Comparison of ENCODE assay signal across 25 cellular contexts in the genomic region with DNA sequence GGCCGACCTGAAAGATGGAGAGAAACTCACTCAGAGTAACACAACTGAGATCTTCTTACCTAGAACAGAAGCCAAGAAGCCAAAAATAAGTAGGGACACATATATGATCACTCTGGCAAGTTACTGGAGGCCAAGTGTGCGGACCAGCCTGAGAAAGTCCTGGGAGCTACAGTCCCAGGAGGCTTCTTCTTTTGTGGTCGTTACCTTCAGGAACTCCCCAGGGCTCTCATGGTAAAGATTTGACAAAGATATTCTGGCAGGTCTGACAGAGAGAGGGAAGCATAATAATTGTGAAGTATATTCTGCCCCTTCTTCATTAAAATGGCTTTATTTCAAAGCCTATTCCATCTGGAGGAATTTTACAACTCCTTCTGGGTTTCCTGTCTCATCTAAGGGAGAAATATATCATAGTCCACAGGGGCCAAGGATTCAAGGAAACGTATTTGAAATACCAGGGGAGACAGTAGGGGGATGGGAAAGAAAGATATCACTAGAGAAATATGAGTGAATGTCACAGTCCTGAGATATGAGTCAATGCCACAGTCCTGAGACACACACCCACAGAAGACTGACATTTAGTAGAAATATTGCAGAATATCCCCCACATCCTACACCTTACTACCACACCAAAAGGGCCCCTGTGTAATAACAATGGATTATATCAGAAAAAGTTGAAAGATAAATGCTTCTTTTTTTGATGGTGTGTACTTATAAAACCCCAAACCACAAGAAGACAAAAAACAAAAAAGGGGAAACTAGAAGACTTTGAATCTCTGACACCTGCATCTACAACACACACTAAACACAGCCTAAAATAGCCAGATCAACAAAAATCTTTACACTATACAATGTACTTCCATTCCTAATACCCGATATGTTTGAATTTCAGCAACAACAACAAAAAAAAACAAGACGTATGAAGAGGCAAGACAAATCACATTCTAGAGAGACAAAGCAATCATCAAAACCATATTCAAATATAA.
DNase-seq lines count a peak whose midpoint lies in the region; ATAC-seq, FAIRE-seq and TF ChIP-seq lines count a peak whose summit lies in the region.
"Had no signal": no experiment of that assay in that cellular context is flagged by ENCODE, and none has a peak within 500 bp of the region (broad histone marks: within the 10 kb centered on the region; RNA-seq: fewer than 3 reads in every experiment).

No MANE protein-coding gene starts in this region.

- H4K20me1 ChIP-seq in MM.1S (ENCODE audit: insufficient read depth, low read length) (no peaks in the 10 kb centered on the region), GM12878 (ENCODE audit: control insufficient read depth, insufficient read depth) (no peaks in the 10 kb centered on the region)

- ATAC-seq in GM18868 (IDR thresholded peaks at IDR 0.05; ENCODE audit: unreplicated experiment): peak; percentile 77
- peak; percentile 69 for ATAC-seq in GM12878
- no peak for ATAC-seq in HG03159 (IDR thresholded peaks at IDR 0.05; ENCODE audit: unreplicated experiment)

- 7% methylated on average over 6 of the region's 6 CpGs for WGBS in GM12878 (ENCODE audit: insufficient coverage, insufficient replicate concordance, low lambda C conversion rate, missing lambda C conversion rate)

- no peak overlapping the region; the same call in 1 of the 2 replicates for H3K9ac ChIP-seq in MM.1S (ENCODE audit: low read length)
- H3K9ac ChIP-seq in GM12878 (ENCODE audit: control insufficient read depth, insufficient read depth, low read length): no peak overlapping the region
- H3K9ac ChIP-seq: GM23248 had no signal

- no peaks in the 10 kb centered on the region for H3K27me3 ChIP-seq in MM.1S (replicated peaks; ENCODE audit: insufficient read depth, low read length)
- H3K27me3 ChIP-seq in GM12878 (replicated peaks in 1 of 2; ENCODE audit: control insufficient read depth in 2 of 2, insufficient read depth in 2 of 2, low read length in 1 of 2): no peaks in the 10 kb centered on the region

- no peak for TF ChIP-seq EP300 in GM12878 (IDR thresholded peaks at IDR 0.05; ENCODE audit: borderline replicate concordance in 1 of 2, control insufficient read depth in 1 of 2, low read depth in 2 of 2, low read length in 2 of 2)

- TF ChIP-seq CTCF in MM.1S (IDR thresholded peaks at IDR 0.05; ENCODE audit: low read length) (no peak), GM12878 (IDR thresholded peaks at IDR 0.05 in 2 of 3, conservative IDR thresholded peaks at IDR 0.05 in 1 of 3; ENCODE audit: control insufficient read depth in 2 of 3, extremely low read depth in 1 of 3, insufficient read depth in 1 of 3, low read depth in 3 of 3, low read length in 3 of 3) (no peak)

- no peaks in the 10 kb centered on the region for H3K79me2 ChIP-seq in MM.1S (ENCODE audit: low read length)
- H3K79me2 ChIP-seq in GM12878 (ENCODE audit: control insufficient read depth, insufficient read depth, low read length): no peaks in the 10 kb centered on the region

- SMC1A ChIA-PET in GM12878 (lab: Charles Lee; ENCODE audit: uncharacterized antibody, unreplicated experiment): no interaction called here

- RAD21 ChIA-PET in GM12878 (lab: Charles Lee; ENCODE audit: unreplicated experiment): no interaction called here

- H3K4me1 ChIP-seq in MM.1S (ENCODE audit: low read length) (peaks cover 15% of the 10 kb centered on the region), GM12878 (ENCODE audit: control insufficient read depth, insufficient read depth, low read length) (no peaks in the 10 kb centered on the region)
- H3K4me1 ChIP-seq: HAP-1 had no signal

- intact Hi-C loops in GM12878 (cut with micrococcal nuclease; ENCODE audit: unreplicated experiment): no loop called here

- TF ChIP-seq POLR2A in GM12878 (IDR thresholded peaks at IDR 0.05; ENCODE audit: low read depth, low read length): no peak

- H3K4me2 ChIP-seq in MM.1S (ENCODE audit: low read depth, low read length): peak overlapping the region; percentile 37
- no peak overlapping the region for H3K4me2 ChIP-seq in GM12878 (ENCODE audit: control insufficient read depth, insufficient read depth)

- TF ChIP-seq RAD21 in GM12878 (IDR thresholded peaks at IDR 0.05; ENCODE audit: insufficient read depth, low read depth, low read length): no peak

- H2AFZ ChIP-seq in MM.1S (ENCODE audit: low read length) (peak overlapping the region; percentile 18; the same call in 1 of the 2 replicates), GM12878 (ENCODE audit: control insufficient read depth, low read depth, low read length) (no peak overlapping the region)
- H2AFZ ChIP-seq: GM23248 had no signal

- peak; percentile 72 for DNase-seq in MM.1S
- DNase-seq in GM12878 (ENCODE audit: low read depth, low spot score): no peak
- DNase-seq in NCI-H146 treated with DMSO at 0.1 percent for 48 hours (lab: John Stamatoyannopoulos, UW; ENCODE audit: unreplicated experiment): no peak
- DNase-seq in NCI-H748 treated with DMSO at 0.1 percent for 48 hours (lab: John Stamatoyannopoulos, UW): no peak
- no peak for DNase-seq in NCI-H345 treated with DMSO at 0.1 percent for 48 hours (lab: John Stamatoyannopoulos, UW; ENCODE audit: unreplicated experiment)
- DNase-seq: Calu3; CD8-positive, alpha-beta memory T cell; DMS79 treated with DMSO at 0.1 percent for 48 hours; GF-D8; GM23248; HFFc6; Kasumi-1; NCI-H1417; NCI-H1694 treated with DMSO at 0.1 percent for 48 hours; NCI-H2081; NCI-H2171 treated with DMSO at 0.1 percent for 48 hours; NCI-H446; NCI-H524 treated with DMSO at 0.1 percent for 48 hours; NCI-H82; SHP77; T-helper 1 cell had no signal

- H3K36me3 ChIP-seq in MM.1S (replicated peaks; ENCODE audit: insufficient read depth, low read length): no peaks in the 10 kb centered on the region
- H3K36me3 ChIP-seq in GM12878 (ENCODE audit: control insufficient read depth in 2 of 2, insufficient read depth in 2 of 2, low read length in 1 of 2): no peaks in the 10 kb centered on the region
- H3K36me3 ChIP-seq: HAP-1 had no signal

- POLR2A ChIA-PET in GM12878 (lab: Charles Lee): no interaction called here

- no peak for FAIRE-seq in GM12878 (lab: Jason Lieb, UNC)

- in situ Hi-C loops in GM12878 (cut with MboI): no loop called here

- no peaks in the 10 kb centered on the region for H3K9me3 ChIP-seq in MM.1S (replicated peaks; ENCODE audit: insufficient read depth, low read length)
- no peaks in the 10 kb centered on the region for H3K9me3 ChIP-seq in GM12878 (replicated peaks; ENCODE audit: control insufficient read depth, insufficient read depth, low read length)
- H3K9me3 ChIP-seq: HAP-1 had no signal

- H3K27ac ChIP-seq in MM.1S (ENCODE audit: low read length) (peak overlapping the region; percentile 52; the same call in 1 of the 2 replicates), GM12878 (ENCODE audit: control insufficient read depth, insufficient read depth) (no peak overlapping the region)
- H3K27ac ChIP-seq: GM23248, RWPE1 had no signal

- CTCF ChIA-PET in GM12878 (lab: Yijun Ruan, JAX): interaction anchor here (0.6 to 1.5 kb wide), 2 partner anchors 10 to 117 kb away, joined by 3 to 4 read pairs; no protein-coding TSS in a partner anchor

- H3K9me2 ChIP-seq in MM.1S (replicated peaks; ENCODE audit: insufficient read depth, low read length): no peaks in the 10 kb centered on the region

- H3K4me3 ChIP-seq in MM.1S (ENCODE audit: low read length): 0 out of 2 replicates have a peak overlapping the region, but pooled peaks have one; percentile 11
- no peak overlapping the region for H3K4me3 ChIP-seq in GM12878
- H3K4me3 ChIP-seq: GM23248, HAP-1 had no signal

- no TSS peak for BruUV-seq in GM12878 (replicated peaks; lab: Mats Ljungman, UMichigan)

- 0 out of 2 replicates have a peak, but pooled peaks cover 6% of the 10 kb centered on the region for H3F3A ChIP-seq in MM.1S (ENCODE audit: insufficient read depth, low read length)

TF ChIP-seq in GM12878, 131 proteins besides CTCF, POLR2A, EP300 and RAD21 (continues in another document):
- TF ChIP-seq NR2F1 (conservative IDR thresholded peaks at IDR 0.05): no peak
- no peak for TF ChIP-seq JUND (IDR thresholded peaks at IDR 0.05; ENCODE audit: low read depth, low read length)
- peak; percentile 83 for TF ChIP-seq MEF2B (IDR thresholded peaks at IDR 0.05; ENCODE audit: partially characterized antibody, poor library complexity, severe bottlenecking)
- no peak for TF ChIP-seq RELA (IDR thresholded peaks at IDR 0.05; ENCODE audit: borderline replicate concordance, partially characterized antibody)
- peak; percentile 18; the same call in 1 of the 2 replicates for TF ChIP-seq PKNOX1 (IDR thresholded peaks at IDR 0.05)
- TF ChIP-seq ZNF24 (IDR thresholded peaks at IDR 0.05): no peak
